12 cellular contexts compared by ENCODE assay signal in genomic region chr10:10891437-10891836, GRCh38.
DNase-seq lines count a peak whose midpoint lies in the region; ATAC-seq and TF ChIP-seq lines count a peak whose summit lies in the region.
"Had no signal": no experiment of that assay in that cellular context is flagged by ENCODE, and none has a peak within 500 bp of the region (broad histone marks: within the 10 kb centered on the region; RNA-seq: fewer than 3 reads in every experiment).

No MANE protein-coding gene starts in this region.

- peak overlapping the region; percentile 21 for H3K4me2 ChIP-seq in skeletal muscle satellite cell (ENCODE audit: low read length)

- H3K4me3 ChIP-seq in HFF-Myc (replicated peaks; ENCODE audit: low read depth, low read length) (no peak overlapping the region), right cardiac atrium (ENCODE audit: low read length) (no peak overlapping the region), skeletal muscle satellite cell (ENCODE audit: low read length) (no peak overlapping the region)
- H3K4me3 ChIP-seq: transverse colon had no signal

- H3K27me3 ChIP-seq in right cardiac atrium (ENCODE audit: control insufficient read depth, insufficient read depth) (no peaks in the 10 kb centered on the region), skeletal muscle satellite cell (ENCODE audit: control insufficient read depth, insufficient read depth, low read length) (no peaks in the 10 kb centered on the region)
- H3K27me3 ChIP-seq: transverse colon had no signal

- H3K4me1 ChIP-seq in right cardiac atrium (ENCODE audit: control insufficient read depth, insufficient read depth, low read length) (peaks cover 2% of the 10 kb centered on the region), skeletal muscle satellite cell (ENCODE audit: control insufficient read depth, insufficient read depth, low read length) (peaks cover 8% of the 10 kb centered on the region)
- H3K4me1 ChIP-seq: transverse colon had no signal

- WGBS in right cardiac atrium = 54% methylated on average over 8 of the region's 8 CpGs

- intact Hi-C loops in right cardiac atrium (cut with DNase I) = no loop called here

- no peaks in the 10 kb centered on the region for H3K36me3 ChIP-seq in skeletal muscle satellite cell (ENCODE audit: insufficient read depth, low read length)
- H3K36me3 ChIP-seq: transverse colon had no signal

- ATAC-seq in right cardiac atrium (peak in 1 of 2 donors; percentile 52), GM19328 (IDR thresholded peaks at IDR 0.05; ENCODE audit: unreplicated experiment) (no peak)

- H3K9ac ChIP-seq in skeletal muscle satellite cell (ENCODE audit: low read depth, low read length) = no peak overlapping the region

- no peaks in the 10 kb centered on the region for H3K9me3 ChIP-seq in right cardiac atrium (ENCODE audit: control insufficient read depth, low read length)
- H3K9me3 ChIP-seq in skeletal muscle satellite cell (replicated peaks; ENCODE audit: low read length) = no peaks in the 10 kb centered on the region
- H3K9me3 ChIP-seq: transverse colon had no signal

- no peak for TF ChIP-seq CTCF in HFF-Myc (IDR thresholded peaks at IDR 0.05; ENCODE audit: low read depth, low read length, missing control alignments)

- H3K27ac ChIP-seq in right cardiac atrium (ENCODE audit: low read length) = peak overlapping the region; percentile 65
- H3K27ac ChIP-seq: transverse colon had no signal

- DNase-seq in HFF-Myc (ENCODE audit: extremely low read depth, low read depth) = peak; percentile 32
- peak; percentile 96 for DNase-seq in amniotic epithelial cell (ENCODE audit: low read depth)
- DNase-seq in right cardiac atrium = no peak
- no peak for DNase-seq in SIG-M5 treated with dmso at 0.1 percent for 504 hours (lab: John Stamatoyannopoulos, UW; ENCODE audit: unreplicated experiment)
- no peak for DNase-seq in SKM-1 (lab: John Stamatoyannopoulos, UW; ENCODE audit: unreplicated experiment)
- DNase-seq in stimulated activated CD4-positive, alpha-beta T cell treated with anti-CD3 and anti-CD28 coated beads, Interleukin-2, amount 100 ng/mL, for 48 hours = no peak
- DNase-seq: activated B cell treated with CpG ODN at 0.5 μM for 24 hours, NCI-H524 treated with DMSO at 0.1 percent for 48 hours, SIG-M5, transverse colon had no signal

Comparison
In these comparisons a context has a peak if more than half of its experiments do, and no peak if none do; other contexts are left out.
1. DNase-seq: peak in HFF-Myc (single experiment) and amniotic epithelial cell (single experiment); none in right cardiac atrium (0 of 3), SIG-M5 treated with dmso at 0.1 percent for 504 hours (single experiment), SKM-1 (single experiment) and stimulated activated CD4-positive, alpha-beta T cell treated with anti-CD3 and anti-CD28 coated beads, Interleukin-2, amount 100 ng/mL, for 48 hours (0 of 2).